Comparison of ENCODE assay signal across 1 cellular context in genomic region chr12:50099302-50100008, GRCh38.
TF ChIP-seq lines count a peak whose summit lies in the region.

No MANE protein-coding gene starts in this region.

TF ChIP-seq in GM23338, 12 proteins besides CTCF, POLR2A, EP300 and RAD21 (continued from another document):
- no peak for TF ChIP-seq REST (IDR thresholded peaks at IDR 0.05; ENCODE audit: unreplicated experiment)
- no peak for TF ChIP-seq CREB1 (CRISPR knock-in tag; IDR thresholded peaks at IDR 0.05; ENCODE audit: low read depth)
- TF ChIP-seq NANOG (IDR thresholded peaks at IDR 0.05; ENCODE audit: borderline replicate concordance) = no peak
- TF ChIP-seq, protein P1, sequence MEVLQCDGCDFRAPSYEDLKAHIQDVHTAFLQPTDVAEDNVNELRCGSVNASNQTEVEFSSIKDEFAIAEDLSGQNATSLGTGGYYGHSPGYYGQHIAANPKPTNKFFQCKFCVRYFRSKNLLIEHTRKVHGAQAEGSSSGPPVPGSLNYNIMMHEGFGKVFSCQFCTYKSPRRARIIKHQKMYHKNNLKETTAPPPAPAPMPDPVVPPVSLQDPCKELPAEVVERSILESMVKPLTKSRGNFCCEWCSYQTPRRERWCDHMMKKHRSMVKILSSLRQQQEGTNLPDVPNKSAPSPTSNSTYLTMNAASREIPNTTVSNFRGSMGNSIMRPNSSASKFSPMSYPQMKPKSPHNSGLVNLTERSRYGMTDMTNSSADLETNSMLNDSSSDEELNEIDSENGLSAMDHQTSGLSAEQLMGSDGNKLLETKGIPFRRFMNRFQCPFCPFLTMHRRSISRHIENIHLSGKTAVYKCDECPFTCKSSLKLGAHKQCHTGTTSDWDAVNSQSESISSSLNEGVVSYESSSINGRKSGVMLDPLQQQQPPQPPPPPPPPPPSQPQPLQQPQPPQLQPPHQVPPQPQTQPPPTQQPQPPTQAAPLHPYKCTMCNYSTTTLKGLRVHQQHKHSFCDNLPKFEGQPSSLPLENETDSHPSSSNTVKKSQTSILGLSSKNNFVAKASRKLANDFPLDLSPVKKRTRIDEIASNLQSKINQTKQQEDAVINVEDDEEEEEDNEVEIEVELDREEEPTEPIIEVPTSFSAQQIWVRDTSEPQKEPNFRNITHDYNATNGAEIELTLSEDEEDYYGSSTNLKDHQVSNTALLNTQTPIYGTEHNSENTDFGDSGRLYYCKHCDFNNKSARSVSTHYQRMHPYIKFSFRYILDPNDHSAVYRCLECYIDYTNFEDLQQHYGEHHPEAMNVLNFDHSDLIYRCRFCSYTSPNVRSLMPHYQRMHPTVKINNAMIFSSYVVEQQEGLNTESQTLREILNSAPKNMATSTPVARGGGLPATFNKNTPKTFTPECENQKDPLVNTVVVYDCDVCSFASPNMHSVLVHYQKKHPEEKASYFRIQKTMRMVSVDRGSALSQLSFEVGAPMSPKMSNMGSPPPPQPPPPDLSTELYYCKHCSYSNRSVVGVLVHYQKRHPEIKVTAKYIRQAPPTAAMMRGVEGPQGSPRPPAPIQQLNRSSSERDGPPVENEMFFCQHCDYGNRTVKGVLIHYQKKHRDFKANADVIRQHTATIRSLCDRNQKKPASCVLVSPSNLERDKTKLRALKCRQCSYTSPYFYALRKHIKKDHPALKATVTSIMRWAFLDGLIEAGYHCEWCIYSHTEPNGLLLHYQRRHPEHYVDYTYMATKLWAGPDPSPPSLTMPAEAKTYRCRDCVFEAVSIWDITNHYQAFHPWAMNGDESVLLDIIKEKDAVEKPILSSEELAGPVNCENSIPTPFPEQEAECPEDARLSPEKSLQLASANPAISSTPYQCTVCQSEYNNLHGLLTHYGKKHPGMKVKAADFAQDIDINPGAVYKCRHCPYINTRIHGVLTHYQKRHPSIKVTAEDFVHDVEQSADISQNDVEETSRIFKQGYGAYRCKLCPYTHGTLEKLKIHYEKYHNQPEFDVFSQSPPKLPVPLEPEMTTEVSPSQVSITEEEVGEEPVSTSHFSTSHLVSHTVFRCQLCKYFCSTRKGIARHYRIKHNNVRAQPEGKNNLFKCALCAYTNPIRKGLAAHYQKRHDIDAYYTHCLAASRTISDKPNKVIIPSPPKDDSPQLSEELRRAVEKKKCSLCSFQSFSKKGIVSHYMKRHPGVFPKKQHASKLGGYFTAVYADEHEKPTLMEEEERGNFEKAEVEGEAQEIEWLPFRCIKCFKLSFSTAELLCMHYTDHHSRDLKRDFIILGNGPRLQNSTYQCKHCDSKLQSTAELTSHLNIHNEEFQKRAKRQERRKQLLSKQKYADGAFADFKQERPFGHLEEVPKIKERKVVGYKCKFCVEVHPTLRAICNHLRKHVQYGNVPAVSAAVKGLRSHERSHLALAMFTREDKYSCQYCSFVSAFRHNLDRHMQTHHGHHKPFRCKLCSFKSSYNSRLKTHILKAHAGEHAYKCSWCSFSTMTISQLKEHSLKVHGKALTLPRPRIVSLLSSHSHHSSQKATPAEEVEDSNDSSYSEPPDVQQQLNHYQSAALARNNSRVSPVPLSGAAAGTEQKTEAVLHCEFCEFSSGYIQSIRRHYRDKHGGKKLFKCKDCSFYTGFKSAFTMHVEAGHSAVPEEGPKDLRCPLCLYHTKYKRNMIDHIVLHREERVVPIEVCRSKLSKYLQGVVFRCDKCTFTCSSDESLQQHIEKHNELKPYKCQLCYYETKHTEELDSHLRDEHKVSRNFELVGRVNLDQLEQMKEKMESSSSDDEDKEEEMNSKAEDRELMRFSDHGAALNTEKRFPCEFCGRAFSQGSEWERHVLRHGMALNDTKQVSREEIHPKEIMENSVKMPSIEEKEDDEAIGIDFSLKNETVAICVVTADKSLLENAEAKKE (CRISPR knock-in tag; IDR thresholded peaks at IDR 0.05) = no peak
- no peak for TF ChIP-seq ZNF331 (CRISPR knock-in tag; IDR thresholded peaks at IDR 0.05; ENCODE audit: low read depth)
- TF ChIP-seq, protein P2, sequence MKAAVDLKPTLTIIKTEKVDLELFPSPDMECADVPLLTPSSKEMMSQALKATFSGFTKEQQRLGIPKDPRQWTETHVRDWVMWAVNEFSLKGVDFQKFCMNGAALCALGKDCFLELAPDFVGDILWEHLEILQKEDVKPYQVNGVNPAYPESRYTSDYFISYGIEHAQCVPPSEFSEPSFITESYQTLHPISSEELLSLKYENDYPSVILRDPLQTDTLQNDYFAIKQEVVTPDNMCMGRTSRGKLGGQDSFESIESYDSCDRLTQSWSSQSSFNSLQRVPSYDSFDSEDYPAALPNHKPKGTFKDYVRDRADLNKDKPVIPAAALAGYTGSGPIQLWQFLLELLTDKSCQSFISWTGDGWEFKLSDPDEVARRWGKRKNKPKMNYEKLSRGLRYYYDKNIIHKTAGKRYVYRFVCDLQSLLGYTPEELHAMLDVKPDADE (IDR thresholded peaks at IDR 0.05) = no peak
